Comparison of ENCODE assay signal across 8 cellular contexts in genomic region chr9:6758418-6759113, GRCh38. TPM values are rescaled to one million over a fixed set of nuclear protein-coding genes. Genes with fewer than 3 reads are reported as not detected.
DNase-seq lines count a peak whose midpoint lies in the region; ATAC-seq and TF ChIP-seq lines count a peak whose summit lies in the region.

No MANE protein-coding gene starts in this region.

- H3K9ac ChIP-seq in liver (ENCODE audit: low read depth in 1 of 2, low read length in 2 of 2), result peak overlapping the region; percentile 80 to 94

- H3K27ac ChIP-seq in KOPT-K1 (ENCODE audit: low read depth, low read length, poor library complexity, severe bottlenecking) (peak overlapping the region; percentile 93), coronary artery (peak overlapping the region; percentile 96 to 99), liver (ENCODE audit: low read depth in 1 of 2, low read length in 2 of 2) (peak overlapping the region; percentile 86 to 99)

- H3K4me3 ChIP-seq in coronary artery, result peak overlapping the region; percentile 98
- peak overlapping the region; percentile 80 to 99 (median 91) for H3K4me3 ChIP-seq in liver (ENCODE audit: low read depth in 1 of 3, low read length in 3 of 3)

- peak; percentile 32 for DNase-seq in GDM1 (lab: John Stamatoyannopoulos, UW)
- DNase-seq in activated CD4-positive, alpha-beta T cell treated with anti-CD3 and anti-CD28 coated beads for 24 hours (ENCODE audit: low read depth in 2 of 2), result peak; percentile 4 to 27
- peak; percentile 83 for DNase-seq in coronary artery (ENCODE audit: low spot score)
- DNase-seq in stimulated activated CD4-positive, alpha-beta T cell treated with anti-CD3 and anti-CD28 coated beads, Interleukin-4, amount 100 ng/mL, for 1 hour, result peak; percentile 45
- DNase-seq in NCI-H510A (lab: John Stamatoyannopoulos, UW), result no peak

- H3K27me3 ChIP-seq in liver (ENCODE audit: control insufficient read depth in 4 of 4, insufficient read depth in 4 of 4, low read length in 3 of 4), result no peaks in the 10 kb centered on the region

- TF ChIP-seq CTCF in coronary artery (IDR thresholded peaks at IDR 0.05), result no peak
- TF ChIP-seq CTCF in liver (IDR thresholded peaks at IDR 0.05; ENCODE audit: low read depth, low read length, missing input control), result no peak

- H3K9me3 ChIP-seq in KOPT-K1 (ENCODE audit: insufficient read depth, low read length, poor library complexity, severe bottlenecking) (no peaks in the 10 kb centered on the region), liver (ENCODE audit: control insufficient read depth in 4 of 4, low read length in 3 of 4) (no peaks in the 10 kb centered on the region)

- no peak for TF ChIP-seq RAD21 in liver (IDR thresholded peaks at IDR 0.05)

- peaks cover 2 to 7% (median 5%) of the 10 kb centered on the region in 4 donors for H3K4me1 ChIP-seq in liver (ENCODE audit: control insufficient read depth in 4 of 4, insufficient read depth in 4 of 4, low read length in 3 of 4)

- peak; percentile 25 for ATAC-seq in GM21723 (IDR thresholded peaks at IDR 0.05; ENCODE audit: unreplicated experiment)

- H3K36me3 ChIP-seq in KOPT-K1 (ENCODE audit: insufficient read depth, low read length), result no peaks in the 10 kb centered on the region
- no peaks in the 10 kb centered on the region for H3K36me3 ChIP-seq in liver (ENCODE audit: control insufficient read depth in 4 of 4, insufficient read depth in 3 of 4, low read depth in 1 of 4, low read length in 3 of 4)

- WGBS in liver, result under 1% methylated on average over 52 of the region's 52 CpGs

TF ChIP-seq in liver, 16 proteins besides CTCF, POLR2A, EP300 and RAD21:
- no peak for TF ChIP-seq HNF4G (IDR thresholded peaks at IDR 0.05)
- TF ChIP-seq YY1 (IDR thresholded peaks at IDR 0.05), result peak; percentile 14
- TF ChIP-seq HNF4A (conservative IDR thresholded peaks at IDR 0.05), result no peak
- no peak for TF ChIP-seq JUND (IDR thresholded peaks at IDR 0.05)
- peak; percentile 25 for TF ChIP-seq MAX (IDR thresholded peaks at IDR 0.05)
- peak; percentile 44 for TF ChIP-seq TAF1 (conservative IDR thresholded peaks at IDR 0.05)
- no peak for TF ChIP-seq RXRA (IDR thresholded peaks at IDR 0.05)

RNA-seq across cellular contexts. Expression of gene KDM4C, which starts 0.8 kb away (rescaled TPM):
- 10 to 100 TPM; 39.2 to 40.2 TPM for total RNA-seq in liver
- 1 to 10 TPM; 4.3 to 8.8 TPM for polyA plus RNA-seq in liver
